ENCODE assay signal across 26 cellular contexts in genomic region chr9:70581214-70581966, GRCh38.
DNase-seq lines count a peak whose midpoint lies in the region; ATAC-seq, FAIRE-seq and TF ChIP-seq lines count a peak whose summit lies in the region.
"Had no signal": no experiment of that assay in that cellular context is flagged by ENCODE, and none has a peak within 500 bp of the region (broad histone marks: within the 10 kb centered on the region; RNA-seq: fewer than 3 reads in every experiment).

No MANE protein-coding gene starts in this region.

- H3K79me1 ChIP-seq in trophoblast cell (ENCODE audit: low read length), result no peaks in the 10 kb centered on the region

- no peak for TF ChIP-seq POLR2A in K562 (conservative IDR thresholded peaks at IDR 0.05)

- H2BK120ac ChIP-seq in trophoblast cell (ENCODE audit: insufficient read depth, low read length, poor library complexity), result no peak overlapping the region

- H3K36me3 ChIP-seq in K562 (ENCODE audit: control insufficient read depth, insufficient read depth, low read length), result no peaks in the 10 kb centered on the region
- no peaks in the 10 kb centered on the region for H3K36me3 ChIP-seq in trophoblast cell (ENCODE audit: control insufficient read depth in 1 of 2, insufficient read depth in 2 of 2, low read length in 2 of 2)
- H3K36me3 ChIP-seq: heart left ventricle, neutrophil, prostate gland had no signal

- no peak overlapping the region for H3K4me3 ChIP-seq in K562
- no peak overlapping the region for H3K4me3 ChIP-seq in trophoblast cell (ENCODE audit: low read depth, low read length)
- H3K4me3 ChIP-seq: heart left ventricle, prostate gland had no signal

- H3K9me3 ChIP-seq in K562 (replicated peaks; ENCODE audit: control insufficient read depth, insufficient read depth, low read depth, low read length) (no peaks in the 10 kb centered on the region), trophoblast cell (ENCODE audit: insufficient read depth, low read depth, low read length) (no peaks in the 10 kb centered on the region)
- H3K9me3 ChIP-seq: heart left ventricle, neutrophil, prostate gland had no signal

- H3K36me3 Mint-ChIP-seq in stimulated activated naive B cell treated with anti-CD40 and anti-IgM and Interleukin-4, amounts not matched to agents 10 μg/mL and 1 μg/mL and 100 μg/mL, for 72 hours, result no peaks in the 10 kb centered on the region

- no peak overlapping the region for H3K4me3 Mint-ChIP-seq in stimulated activated naive B cell treated with anti-CD40 and anti-IgM and Interleukin-4, amounts not matched to agents 10 μg/mL and 1 μg/mL and 100 μg/mL, for 72 hours
- H3K4me3 Mint-ChIP-seq: activated naive CD8-positive, alpha-beta T cell treated with anti-CD3 and anti-CD28 coated beads, Interleukin-2, amount 50 U/mL, for 24 hours had no signal

- H3K9ac ChIP-seq in K562 (ENCODE audit: insufficient read depth in 1 of 2, low read depth in 2 of 2, low read length in 2 of 2), result no peak overlapping the region
- no peak overlapping the region for H3K9ac ChIP-seq in trophoblast cell (ENCODE audit: low read length)

- no peak for FAIRE-seq in K562 (lab: Jason Lieb, UNC)
- FAIRE-seq: A204.1, TTC549 had no signal

- no peak overlapping the region for H3K27ac Mint-ChIP-seq in stimulated activated naive B cell treated with anti-CD40 and anti-IgM and Interleukin-4, amounts not matched to agents 10 μg/mL and 1 μg/mL and 100 μg/mL, for 72 hours

- H2BK5ac ChIP-seq in trophoblast cell (ENCODE audit: low read depth, low read length, poor library complexity), result no peak overlapping the region

- H3K18ac ChIP-seq in trophoblast cell (ENCODE audit: low read length), result no peak overlapping the region

- H3K4me1 ChIP-seq in K562 (replicated peaks in 1 of 2; ENCODE audit: control insufficient read depth in 2 of 2, insufficient read depth in 2 of 2, low read length in 2 of 2), result no peaks in the 10 kb centered on the region; a peak in 1 of 5 replicates
- peaks cover 0 to 5% of the 10 kb centered on the region in 2 experiments for H3K4me1 ChIP-seq in trophoblast cell (ENCODE audit: control insufficient read depth in 1 of 2, insufficient read depth in 2 of 2, low read length in 2 of 2)
- H3K4me1 ChIP-seq: prostate gland had no signal

- H3K4me2 ChIP-seq in K562 (ENCODE audit: insufficient read depth, low read length) (no peak overlapping the region), trophoblast cell (ENCODE audit: low read length) (no peak overlapping the region)

- H2AFZ ChIP-seq in K562 (ENCODE audit: low read depth, low read length), result no peak overlapping the region
- no peak overlapping the region for H2AFZ ChIP-seq in trophoblast cell (ENCODE audit: insufficient read depth, low read length, poor library complexity)

- H4K8ac ChIP-seq in trophoblast cell (ENCODE audit: low read depth, low read length), result no peak overlapping the region

- BruUV-seq in K562 (replicated peaks; lab: Mats Ljungman, UMichigan), result no TSS peak

- H3K9me1 ChIP-seq in K562 (ENCODE audit: control insufficient read depth, insufficient read depth, low read length), result no peaks in the 10 kb centered on the region

- in situ Hi-C loops in K562 (cut with MboI), result loop anchor here (25.0 kb wide), 1 partner anchor 619 kb away; no protein-coding TSS in a partner anchor

- POLR2A ChIA-PET in K562 (lab: Yijun Ruan, JAX), result no interaction called here

- H3K4me1 Mint-ChIP-seq in stimulated activated naive B cell treated with anti-CD40 and anti-IgM and Interleukin-4, amounts not matched to agents 10 μg/mL and 1 μg/mL and 100 μg/mL, for 72 hours, result peaks cover 5 to 11% of the 10 kb centered on the region in 2 donors

- TF ChIP-seq CTCF in K562 (IDR thresholded peaks at IDR 0.05 in 2 of 3, conservative IDR thresholded peaks at IDR 0.05 in 1 of 3; ENCODE audit: insufficient read depth in 2 of 3, low read depth in 1 of 3, low read length in 3 of 3), result no peak

- WGBS in K562 (ENCODE audit: insufficient coverage, low coverage, missing lambda C conversion rate), result 24% methylated on average over 3 of the region's 7 CpGs
- WGBS in trophoblast cell (ENCODE audit: extremely low coverage, insufficient coverage, insufficient read length), result no CpG with 5 or more reads among the region's 7 CpGs

- H4K12ac ChIP-seq in trophoblast cell (ENCODE audit: low read depth, low read length), result no peak overlapping the region

- TF ChIP-seq EP300 in K562 (IDR thresholded peaks at IDR 0.05; ENCODE audit: low read length), result no peak

- H3K27me3 Mint-ChIP-seq in stimulated activated naive B cell treated with anti-CD40 and anti-IgM and Interleukin-4, amounts not matched to agents 10 μg/mL and 1 μg/mL and 100 μg/mL, for 72 hours, result peaks cover 5 to 7% of the 10 kb centered on the region in 2 donors
- H3K27me3 Mint-ChIP-seq: activated naive CD8-positive, alpha-beta T cell treated with anti-CD3 and anti-CD28 coated beads, Interleukin-2, amount 50 U/mL, for 24 hours had no signal

- no peak overlapping the region for H2AK5ac ChIP-seq in trophoblast cell (ENCODE audit: low read length)

- H4K20me1 ChIP-seq in K562 (replicated peaks; ENCODE audit: control insufficient read depth, insufficient read depth, low read length), result no peaks in the 10 kb centered on the region

- no peak overlapping the region for H4K91ac ChIP-seq in trophoblast cell (ENCODE audit: low read depth, low read length)

- peak; percentile 6 for DNase-seq in NCI-H748 (lab: John Stamatoyannopoulos, UW; ENCODE audit: unreplicated experiment)
- DNase-seq in NCI-H748 treated with DMSO at 0.1 percent for 48 hours (lab: John Stamatoyannopoulos, UW), result no peak
- DNase-seq in MV-4-11 (lab: John Stamatoyannopoulos, UW), result peak; percentile 7
- no peak for DNase-seq in K562 (ENCODE audit: extremely low read depth in 1 of 4, low spot score in 3 of 4)
- DNase-seq in stimulated activated naive B cell treated with anti-CD40 and anti-IgM and Interleukin-4, amounts not matched to agents 10 μg/mL and 1 μg/mL and 100 μg/mL, for 72 hours, result no peak
- no peak for DNase-seq in activated CD4-positive, CD25-positive, alpha-beta regulatory T cell (lab: John Stamatoyannopoulos, UW)
- DNase-seq in hepatic stellate cell (ENCODE audit: low spot score), result no peak
- no peak for DNase-seq in trophoblast cell
- DNase-seq: activated CD4-positive, alpha-beta T cell treated with anti-CD3 and anti-CD28 coated beads for 4 hours; activated CD8-positive, alpha-beta memory T cell treated with anti-CD3 and anti-CD28 coated beads for 24 hours; activated gamma-delta T cell treated with Interleukin-2 at 50 U/mL for 16 hours; activated naive CD8-positive, alpha-beta T cell treated with anti-CD3 and anti-CD28 coated beads, Interleukin-2, amount 50 U/mL, for 24 hours; activated T-cell treated with anti-CD3 and anti-CD28 coated beads, Interleukin-2, amount 50 U/mL, for 1 hour; cerebellar nuclear complex; DMS79; heart left ventricle; mesenchymal stem cell; NCI-H1436; NCI-H69; SHP77 treated with DMSO at 0.1 percent for 48 hours; T-helper 1 cell had no signal

- CTCF ChIA-PET in K562 (lab: Yijun Ruan, JAX; ENCODE audit: low intra/inter-chr PET ratio), result no interaction called here

- no peak overlapping the region for H2BK12ac ChIP-seq in trophoblast cell (ENCODE audit: low read length)

- intact Hi-C loops in K562 (cut with micrococcal nuclease), result no loop called here

- H3K4ac ChIP-seq in trophoblast cell (ENCODE audit: low read depth, low read length), result no peak overlapping the region

- ATAC-seq in K562, result no peak
- ATAC-seq in stimulated activated naive B cell treated with anti-CD40 and anti-IgM and Interleukin-4, amounts not matched to agents 10 μg/mL and 1 μg/mL and 100 μg/mL, for 72 hours (replicated peaks), result peak; percentile 23 to 29
- ATAC-seq: activated naive CD8-positive, alpha-beta T cell treated with anti-CD3 and anti-CD28 coated beads, Interleukin-2, amount 50 U/mL, for 24 hours; heart left ventricle; Panc1 had no signal

- TF ChIP-seq RAD21 in K562 (CRISPR knock-in tag; conservative IDR thresholded peaks at IDR 0.05 in 1 of 2, IDR thresholded peaks at IDR 0.05 in 1 of 2), result no peak

- no peaks in the 10 kb centered on the region for H3K9me3 Mint-ChIP-seq in stimulated activated naive B cell treated with anti-CD40 and anti-IgM and Interleukin-4, amounts not matched to agents 10 μg/mL and 1 μg/mL and 100 μg/mL, for 72 hours
- H3K9me3 Mint-ChIP-seq: activated naive CD8-positive, alpha-beta T cell treated with anti-CD3 and anti-CD28 coated beads, Interleukin-2, amount 50 U/mL, for 24 hours had no signal

- H3K27ac ChIP-seq in K562 (ENCODE audit: extremely low read depth, low read depth, low read length) (no peak overlapping the region), trophoblast cell (ENCODE audit: low read depth, low read length) (no peak overlapping the region)
- H3K27ac ChIP-seq: heart left ventricle, neutrophil, prostate gland had no signal

- H3K79me2 ChIP-seq in K562 (ENCODE audit: control insufficient read depth, insufficient read depth, low read length) (no peaks in the 10 kb centered on the region), trophoblast cell (ENCODE audit: control insufficient read depth, insufficient read depth, low read length, poor library complexity) (no peaks in the 10 kb centered on the region)

- H3K14ac ChIP-seq in trophoblast cell (ENCODE audit: low read length), result no peak overlapping the region

- no peak overlapping the region for H3K23ac ChIP-seq in trophoblast cell (ENCODE audit: low read length)

- peaks cover 0 to 18% of the 10 kb centered on the region in 2 experiments; a peak in 3 of 5 replicates for H3K27me3 ChIP-seq in K562 (ENCODE audit: control insufficient read depth in 2 of 2, insufficient read depth in 2 of 2, low read length in 2 of 2)
- H3K27me3 ChIP-seq in trophoblast cell (ENCODE audit: insufficient read depth, low read length), result no peaks in the 10 kb centered on the region
- H3K27me3 ChIP-seq: heart left ventricle, neutrophil had no signal

TF ChIP-seq in K562, 482 proteins besides CTCF, POLR2A, EP300 and RAD21:
- no peak for TF ChIP-seq PHF8 (IDR thresholded peaks at IDR 0.05; ENCODE audit: borderline replicate concordance, low read length)
- TF ChIP-seq NFIC (IDR thresholded peaks at IDR 0.05), result peak; percentile 77

Comparison
In these comparisons a context has a peak if more than half of its experiments do, and no peak if none do; other contexts are left out.
1. DNase-seq: peak in NCI-H748 (single experiment) and MV-4-11 (single experiment); none in NCI-H748 treated with DMSO at 0.1 percent for 48 hours (single experiment), K562 (0 of 4), stimulated activated naive B cell treated with anti-CD40 and anti-IgM and Interleukin-4, amounts not matched to agents 10 μg/mL and 1 μg/mL and 100 μg/mL, for 72 hours (single experiment), activated CD4-positive, CD25-positive, alpha-beta regulatory T cell (0 of 4), hepatic stellate cell (single experiment) and trophoblast cell (0 of 2).